20 cellular contexts compared by ENCODE assay signal in the genomic region with DNA sequence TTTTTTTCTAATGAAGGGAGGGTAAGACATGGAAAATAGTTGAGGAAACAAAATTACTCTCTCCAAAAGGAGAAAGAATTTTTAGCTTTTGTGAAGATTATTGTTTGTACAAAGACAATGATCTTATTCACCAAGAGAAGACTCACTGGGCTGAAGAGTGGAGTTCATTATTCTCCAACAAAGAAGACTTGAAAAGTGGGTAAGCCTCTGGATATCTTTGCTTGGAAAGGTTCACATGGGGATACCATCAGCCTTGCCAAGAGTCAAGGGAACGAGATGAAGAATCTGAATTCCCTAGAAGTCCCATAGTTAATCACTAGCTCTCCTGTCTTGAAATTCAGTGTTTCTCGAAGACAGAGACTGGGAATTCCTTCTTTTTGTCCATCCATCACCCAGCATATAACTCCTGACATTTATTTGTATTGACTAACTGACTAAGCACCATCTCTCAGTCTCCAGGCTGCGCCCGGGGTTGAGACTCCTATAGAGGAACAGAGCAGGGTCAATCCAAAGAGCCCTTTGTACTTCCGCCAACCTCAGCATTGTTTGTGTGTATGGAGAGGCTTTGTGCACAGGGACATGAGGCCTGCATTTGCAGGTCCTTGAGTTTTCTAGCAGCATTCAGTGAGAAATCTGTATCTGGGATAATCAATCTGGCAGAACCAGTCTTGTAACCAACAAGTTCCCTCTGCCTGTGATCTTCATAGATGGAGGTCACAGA.
"Had no signal": no experiment of that assay in that cellular context is flagged by ENCODE, and none has a peak within 500 bp of the region (broad histone marks: within the 10 kb centered on the region; RNA-seq: fewer than 3 reads in every experiment).

No MANE protein-coding gene starts in this region.

- H3K27ac ChIP-seq: foreskin keratinocyte, neutrophil, ovary, psoas muscle, right atrium auricular region, skin epidermis, tibial artery, WERI-Rb-1 had no signal

- H3K9me3 ChIP-seq: neutrophil, ovary, psoas muscle, right atrium auricular region, tibial artery had no signal

- ATAC-seq: activated CD8-positive, alpha-beta T cell treated with anti-CD3 and anti-CD28 coated beads, Interleukin-2, amount 10 ng/mL, durations not matched to agents 7 days and 5 days; foreskin keratinocyte; naive thymus-derived CD8-positive, alpha-beta T cell; psoas muscle had no signal

- H3K27me3 ChIP-seq: foreskin keratinocyte, neutrophil, ovary, right atrium auricular region, tibial artery had no signal

- H3K36me3 ChIP-seq: neutrophil, ovary, right atrium auricular region, tibial artery, WERI-Rb-1 had no signal

- H3K4me3 ChIP-seq: ovary, psoas muscle, right atrium auricular region, skin epidermis, tibial artery had no signal

- H3K4me1 ChIP-seq: foreskin keratinocyte had no signal

- DNase-seq: activated CD4-positive, alpha-beta T cell treated with anti-CD3 and anti-CD28 coated beads, Interleukin-2, amount 10 ng/mL, durations not matched to agents 7 days and 5 days; activated CD4-positive, CD25-positive, alpha-beta regulatory T cell treated with anti-CD3 and anti-CD28 coated beads, Interleukin-2, amount 50 U/mL, for 72 hours; activated CD8-positive, alpha-beta T cell treated with anti-CD3 and anti-CD28 coated beads, Interleukin-2, amount 10 ng/mL, durations not matched to agents 7 days and 5 days; activated gamma-delta T cell treated with Interleukin-2 at 50 U/mL for 16 hours; anterior cingulate cortex; central memory CD4-positive, alpha-beta T cell; dermis blood vessel endothelial cell; effector CD8-positive, alpha-beta T cell; foreskin keratinocyte; kidney; naive thymus-derived CD8-positive, alpha-beta T cell; ovary; psoas muscle; stimulated activated CD4-positive, alpha-beta T cell treated with anti-CD3 and anti-CD28 coated beads, Interleukin-1b, Interleukin-23, amount 100 ng/mL, for 48 hours; substantia nigra; tibial artery; WERI-Rb-1 had no signal
